In genomic region chr11:78811622-78812021, GRCh38 we compare ENCODE assay signal across 2 cellular contexts.
TF ChIP-seq lines count a peak whose summit lies in the region.

No MANE protein-coding gene starts in this region.

TF ChIP-seq in IMR-90, 13 proteins besides CTCF, POLR2A, EP300 and RAD21:
- no peak for TF ChIP-seq SMC3 (IDR thresholded peaks at IDR 0.05; ENCODE audit: low read depth, low read length)
- TF ChIP-seq RCOR1 (IDR thresholded peaks at IDR 0.05; ENCODE audit: insufficient replicate concordance, low read length) = no peak
- no peak for TF ChIP-seq NFE2L2 (IDR thresholded peaks at IDR 0.05; ENCODE audit: low read depth, low read length)
- TF ChIP-seq, protein P1, sequence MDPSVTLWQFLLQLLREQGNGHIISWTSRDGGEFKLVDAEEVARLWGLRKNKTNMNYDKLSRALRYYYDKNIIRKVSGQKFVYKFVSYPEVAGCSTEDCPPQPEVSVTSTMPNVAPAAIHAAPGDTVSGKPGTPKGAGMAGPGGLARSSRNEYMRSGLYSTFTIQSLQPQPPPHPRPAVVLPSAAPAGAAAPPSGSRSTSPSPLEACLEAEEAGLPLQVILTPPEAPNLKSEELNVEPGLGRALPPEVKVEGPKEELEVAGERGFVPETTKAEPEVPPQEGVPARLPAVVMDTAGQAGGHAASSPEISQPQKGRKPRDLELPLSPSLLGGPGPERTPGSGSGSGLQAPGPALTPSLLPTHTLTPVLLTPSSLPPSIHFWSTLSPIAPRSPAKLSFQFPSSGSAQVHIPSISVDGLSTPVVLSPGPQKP (IDR thresholded peaks at IDR 0.05; ENCODE audit: borderline replicate concordance, low read depth, low read length) = no peak
- no peak for TF ChIP-seq MAFK (IDR thresholded peaks at IDR 0.05; ENCODE audit: low read depth, low read length)
- TF ChIP-seq MAZ (IDR thresholded peaks at IDR 0.05; ENCODE audit: borderline replicate concordance, low read depth, low read length) = no peak
- TF ChIP-seq MXI1 (IDR thresholded peaks at IDR 0.05; ENCODE audit: borderline replicate concordance, low read depth, low read length) = no peak
- TF ChIP-seq CHD1 (IDR thresholded peaks at IDR 0.05; ENCODE audit: low read depth, low read length) = no peak
- no peak for TF ChIP-seq CEBPB (IDR thresholded peaks at IDR 0.05; ENCODE audit: low read depth, low read length)
- TF ChIP-seq RFX5 (IDR thresholded peaks at IDR 0.05; ENCODE audit: low read depth, low read length) = no peak
- no peak for TF ChIP-seq BHLHE40 (IDR thresholded peaks at IDR 0.05; ENCODE audit: low read depth, low read length)

TF ChIP-seq in H1, 55 proteins besides CTCF, POLR2A, EP300 and RAD21:
- no peak for TF ChIP-seq GABPA (IDR thresholded peaks at IDR 0.05; ENCODE audit: borderline replicate concordance, insufficient read depth, low read length)
- TF ChIP-seq RFX5 (IDR thresholded peaks at IDR 0.05; ENCODE audit: borderline replicate concordance, low read depth, low read length) = no peak
- no peak for TF ChIP-seq SP2 (IDR thresholded peaks at IDR 0.05; ENCODE audit: low read length)
- no peak for TF ChIP-seq CBX8 (IDR thresholded peaks at IDR 0.05; ENCODE audit: borderline replicate concordance, low read depth, low read length)
- TF ChIP-seq RNF2 (IDR thresholded peaks at IDR 0.05; ENCODE audit: borderline replicate concordance, low read depth, low read length, missing control alignments, poor library complexity, severe bottlenecking) = no peak
- TF ChIP-seq NANOG (IDR thresholded peaks at IDR 0.05; ENCODE audit: insufficient read depth, low read depth, low read length, poor library complexity, severe bottlenecking) = no peak
- no peak for TF ChIP-seq CHD1 (IDR thresholded peaks at IDR 0.05; ENCODE audit: low read depth, low read length)
- TF ChIP-seq, protein P2, sequence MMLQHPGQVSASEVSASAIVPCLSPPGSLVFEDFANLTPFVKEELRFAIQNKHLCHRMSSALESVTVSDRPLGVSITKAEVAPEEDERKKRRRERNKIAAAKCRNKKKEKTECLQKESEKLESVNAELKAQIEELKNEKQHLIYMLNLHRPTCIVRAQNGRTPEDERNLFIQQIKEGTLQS (IDR thresholded peaks at IDR 0.05; ENCODE audit: insufficient read depth, low read depth, low read length) = no peak
- no peak for TF ChIP-seq SUZ12 (IDR thresholded peaks at IDR 0.05; ENCODE audit: low read length)
- no peak for TF ChIP-seq PHF8 (conservative IDR thresholded peaks at IDR 0.05; ENCODE audit: low read depth, low read length)
